1 cellular context compared by ENCODE assay signal in genomic region chr12:75750950-75751349, GRCh38.
TF ChIP-seq lines count a peak whose summit lies in the region.

No MANE protein-coding gene starts in this region.

TF ChIP-seq in IMR-90, 13 proteins besides CTCF, POLR2A, EP300 and RAD21 (continued from another document):
- TF ChIP-seq RCOR1 (IDR thresholded peaks at IDR 0.05; ENCODE audit: insufficient replicate concordance, low read length) (no peak), MXI1 (IDR thresholded peaks at IDR 0.05; ENCODE audit: borderline replicate concordance, low read depth, low read length) (no peak), CHD1 (IDR thresholded peaks at IDR 0.05; ENCODE audit: low read depth, low read length) (no peak), FOS (IDR thresholded peaks at IDR 0.05; ENCODE audit: low read depth, low read length) (peak; percentile 25; the same call in 1 of the 2 replicates)
